ENCODE assay signal across 8 cellular contexts in genomic region chr17:74457146-74457819, GRCh38. TPM values are rescaled to one million over a fixed set of nuclear protein-coding genes. Genes with fewer than 3 reads are reported as not detected.
DNase-seq lines count a peak whose midpoint lies in the region; ATAC-seq lines count a peak whose summit lies in the region.

No MANE protein-coding gene starts in this region.

- H2AFZ ChIP-seq in GM23248 = peak overlapping the region; percentile 87

- H3K4me3 ChIP-seq in GM23248 = no peak overlapping the region

- H3K27me3 ChIP-seq in GM23248 (replicated peaks; ENCODE audit: insufficient read depth) = no peaks in the 10 kb centered on the region

- H3K9ac ChIP-seq in GM23248 = no peak overlapping the region

- H3K9me3 Mint-ChIP-seq in effector memory CD8-positive, alpha-beta T cell = no peaks in the 10 kb centered on the region

- no peaks in the 10 kb centered on the region for H3K79me2 ChIP-seq in GM23248 (ENCODE audit: insufficient read depth)

- no peaks in the 10 kb centered on the region for H3K36me3 ChIP-seq in GM23248 (ENCODE audit: low read depth)

- H3K9me3 ChIP-seq in GM23248 (ENCODE audit: low read depth) = no peaks in the 10 kb centered on the region

- peak overlapping the region; percentile 9 to 67 for H3K27ac Mint-ChIP-seq in effector memory CD8-positive, alpha-beta T cell

- no peaks in the 10 kb centered on the region for H3F3A ChIP-seq in GM23248 (ENCODE audit: insufficient read depth)

- H3K4me1 Mint-ChIP-seq in effector memory CD8-positive, alpha-beta T cell (ENCODE audit: low read depth in 2 of 2) = peaks cover 42 to 44% of the 10 kb centered on the region in 2 donors

- no peak overlapping the region for H3K4me2 ChIP-seq in GM23248 (ENCODE audit: unreplicated experiment)

- in situ Hi-C loops in GM23248 (cut with MboI) = no loop called here

- peak; percentile 80 for DNase-seq in AG20443 (ENCODE audit: low spot score)
- DNase-seq in GM23248 = peak; percentile 72
- DNase-seq in NCI-H69 (lab: John Stamatoyannopoulos, UW) = peak; percentile 84
- DNase-seq in activated CD8-positive, alpha-beta memory T cell treated with anti-CD3 and anti-CD28 coated beads for 24 hours = peak; percentile 92
- peak; percentile 69 to 77 (median 76) for DNase-seq in effector memory CD8-positive, alpha-beta T cell
- DNase-seq in middle frontal gyrus (ENCODE audit: extremely low spot score, low spot score) = peak; percentile 62
- DNase-seq in stimulated activated CD8-positive, alpha-beta memory T cell treated with anti-CD3 and anti-CD28 coated beads, Interleukin-4, amount 100 ng/mL, for 24 hours (ENCODE audit: low read depth) = peak; percentile 68

- peaks cover 4% of the 10 kb centered on the region; the same call in 1 of the 2 replicates for H3K4me1 ChIP-seq in GM23248 (ENCODE audit: insufficient read depth)

- no peaks in the 10 kb centered on the region for H3K27me3 Mint-ChIP-seq in effector memory CD8-positive, alpha-beta T cell

- H4K20me1 ChIP-seq in GM23248 (ENCODE audit: insufficient read depth) = no peaks in the 10 kb centered on the region

- no peaks in the 10 kb centered on the region for H3K9me2 ChIP-seq in GM23248 (ENCODE audit: insufficient read depth)

- no peak overlapping the region for H3K27ac ChIP-seq in GM23248

- WGBS in GM23248 (ENCODE audit: low coverage in 1 of 2, low lambda C conversion rate in 2 of 2, missing lambda C conversion rate in 2 of 2), 2 experiments = 21 to 23% methylated on average over 18 of the region's 18 CpGs

- H3K4me3 Mint-ChIP-seq in effector memory CD8-positive, alpha-beta T cell = peak overlapping the region; percentile 37 to 47

- peak; percentile 56 for ATAC-seq in effector memory CD8-positive, alpha-beta T cell (replicated peaks)
- ATAC-seq in HG02759 (IDR thresholded peaks at IDR 0.05; ENCODE audit: unreplicated experiment) = no peak

- H3K36me3 Mint-ChIP-seq in effector memory CD8-positive, alpha-beta T cell (ENCODE audit: insufficient read depth) = peaks cover 4% of the 10 kb centered on the region

RNA-seq across cellular contexts. Expression of gene CD300A, which starts 9.2 kb away (rescaled TPM):
- not detected in 2 replicates for total RNA-seq in GM23248 (2014; rRNA removed; shearing (Covaris generic))
- not detected in 2 replicates for polyA plus RNA-seq in GM23248 (2016; fragmentation: Nextera tagmentation; extraction: Ambion mirVana)

RNA-seq across cellular contexts. Expression of gene GPRC5C, which starts 25.4 kb away (rescaled TPM):
- total RNA-seq in GM23248 (2014; rRNA removed; shearing (Covaris generic)) = 0.25 and 2.7 TPM in 2 replicates
- 0.95 and 1.6 TPM in 2 replicates for polyA plus RNA-seq in GM23248 (2016; fragmentation: Nextera tagmentation; extraction: Ambion mirVana)
